ENCODE assay signal across 9 cellular contexts in genomic region chr22:17237031-17237668, GRCh38. TPM values are rescaled to one million over a fixed set of nuclear protein-coding genes. Genes with fewer than 3 reads are reported as not detected.
A peak's percentile ranks its signal among the peaks of the same experiment; 100 is the strongest.
DNase-seq lines count a peak whose midpoint lies in the region; ATAC-seq and TF ChIP-seq lines count a peak whose summit lies in the region.
"Had no signal": no experiment of that assay in that cellular context is flagged by ENCODE, and none has a peak within 500 bp of the region (broad histone marks: within the 10 kb centered on the region; RNA-seq: fewer than 3 reads in every experiment).

No MANE protein-coding gene starts in this region.

- H3K4me1 Mint-ChIP-seq in WTC11 = peaks cover 62% of the 10 kb centered on the region

- no peak for TF ChIP-seq CTCF in WTC11 (IDR thresholded peaks at IDR 0.05)
- TF ChIP-seq CTCF in ovary (IDR thresholded peaks at IDR 0.05) = no peak
- TF ChIP-seq CTCF in dorsolateral prefrontal cortex (IDR thresholded peaks at IDR 0.05 in 54 of 56, conservative IDR thresholded peaks at IDR 0.05 in 2 of 56; ENCODE audit: low read depth in 1 of 56, partially characterized antibody in 56 of 56) = no peak

- CTCF ChIA-PET in WTC11 (lab: Charles Lee) = interaction anchor here (2.5 to 5.7 kb wide), 5 partner anchors 14 to 264 kb away, joined by 10 to 106 read pairs (median 15); no protein-coding TSS in a partner anchor

- no peak for TF ChIP-seq POLR2A in ovary (IDR thresholded peaks at IDR 0.05)

- no peak overlapping the region for H3K27ac ChIP-seq in ovary
- peak overlapping the region in 4 of 59 donors; percentile 3 to 46 (median 12) for H3K27ac ChIP-seq in dorsolateral prefrontal cortex
- H3K27ac ChIP-seq: SJSA1 had no signal

- H3K4me3 ChIP-seq in ovary (no peak overlapping the region), HAP-1 (no peak overlapping the region), dorsolateral prefrontal cortex (no peak overlapping the region)
- H3K4me3 ChIP-seq: SJSA1 had no signal

- no peaks in the 10 kb centered on the region for H3K36me3 ChIP-seq in ovary
- no peaks in the 10 kb centered on the region for H3K36me3 ChIP-seq in HAP-1 (replicated peaks)
- H3K36me3 ChIP-seq: SJSA1 had no signal

- POLR2A ChIA-PET in WTC11 (lab: Charles Lee) = no interaction called here

- 66 to 81% (median 73%) methylated on average over 9 of the region's 9 CpGs for WGBS in ovary, 3 donors

- no peak for TF ChIP-seq EP300 in ovary (IDR thresholded peaks at IDR 0.05)

- no peaks in the 10 kb centered on the region for H3K9me3 ChIP-seq in ovary
- H3K9me3 ChIP-seq in HAP-1 = no peaks in the 10 kb centered on the region
- H3K9me3 ChIP-seq: SJSA1 had no signal

- no peak overlapping the region for H3K4me3 Mint-ChIP-seq in WTC11

- peak overlapping the region; percentile 91 for H3K27ac Mint-ChIP-seq in WTC11

- DNase-seq in activated CD4-positive, alpha-beta T cell treated with anti-CD3 and anti-CD28 coated beads for 48 hours = peak; percentile 25
- DNase-seq in activated CD4-positive, alpha-beta T cell treated with anti-CD3 and anti-CD28 coated beads for 1 hour = no peak
- no peak for DNase-seq in WTC11 (ENCODE audit: low spot score)
- peak; percentile 80 for DNase-seq in pons (ENCODE audit: low spot score)
- no peak for DNase-seq in ovary
- no peak for DNase-seq in HAP-1 (ENCODE audit: low spot score in 2 of 2)
- no peak for DNase-seq in dorsolateral prefrontal cortex

- no peaks in the 10 kb centered on the region for H3K27me3 Mint-ChIP-seq in WTC11 (ENCODE audit: low read depth)

- intact Hi-C loops in ovary (cut with DNase I) = no loop called here
- intact Hi-C loops in dorsolateral prefrontal cortex (cut with DNase I) = no loop called here

- in situ Hi-C loops in HAP-1 (cut with MboI; ENCODE audit: low sequenced_read_pairs) = no loop called here

- ATAC-seq in HG02938 (IDR thresholded peaks at IDR 0.05; ENCODE audit: unreplicated experiment) = peak; percentile 71
- ATAC-seq in WTC11 = no peak

- H3K9me3 Mint-ChIP-seq in WTC11 = no peaks in the 10 kb centered on the region

- no peaks in the 10 kb centered on the region for H3K4me1 ChIP-seq in ovary (ENCODE audit: insufficient read depth)
- H3K4me1 ChIP-seq in HAP-1 = peaks cover 15% of the 10 kb centered on the region
- H3K4me1 ChIP-seq: SJSA1 had no signal

- H3K27me3 ChIP-seq in ovary = no peaks in the 10 kb centered on the region
- no peaks in the 10 kb centered on the region for H3K27me3 ChIP-seq in HAP-1 (ENCODE audit: low read depth)
- peaks cover 0 to 13% (median 0%) of the 10 kb centered on the region in 45 donors for H3K27me3 ChIP-seq in dorsolateral prefrontal cortex
- H3K27me3 ChIP-seq: SJSA1 had no signal

- no peaks in the 10 kb centered on the region for H3K36me3 Mint-ChIP-seq in WTC11

TF ChIP-seq in WTC11, 78 proteins besides CTCF, POLR2A, EP300 and RAD21:
- TF ChIP-seq, protein P1, sequence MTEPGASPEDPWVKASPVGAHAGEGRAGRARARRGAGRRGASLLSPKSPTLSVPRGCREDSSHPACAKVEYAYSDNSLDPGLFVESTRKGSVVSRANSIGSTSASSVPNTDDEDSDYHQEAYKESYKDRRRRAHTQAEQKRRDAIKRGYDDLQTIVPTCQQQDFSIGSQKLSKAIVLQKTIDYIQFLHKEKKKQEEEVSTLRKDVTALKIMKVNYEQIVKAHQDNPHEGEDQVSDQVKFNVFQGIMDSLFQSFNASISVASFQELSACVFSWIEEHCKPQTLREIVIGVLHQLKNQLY (CRISPR knock-in tag; IDR thresholded peaks at IDR 0.05) = no peak
- TF ChIP-seq ZBTB43 (CRISPR knock-in tag; IDR thresholded peaks at IDR 0.05) = no peak
- TF ChIP-seq AR (CRISPR knock-in tag; IDR thresholded peaks at IDR 0.05) = no peak
- TF ChIP-seq, protein P2, sequence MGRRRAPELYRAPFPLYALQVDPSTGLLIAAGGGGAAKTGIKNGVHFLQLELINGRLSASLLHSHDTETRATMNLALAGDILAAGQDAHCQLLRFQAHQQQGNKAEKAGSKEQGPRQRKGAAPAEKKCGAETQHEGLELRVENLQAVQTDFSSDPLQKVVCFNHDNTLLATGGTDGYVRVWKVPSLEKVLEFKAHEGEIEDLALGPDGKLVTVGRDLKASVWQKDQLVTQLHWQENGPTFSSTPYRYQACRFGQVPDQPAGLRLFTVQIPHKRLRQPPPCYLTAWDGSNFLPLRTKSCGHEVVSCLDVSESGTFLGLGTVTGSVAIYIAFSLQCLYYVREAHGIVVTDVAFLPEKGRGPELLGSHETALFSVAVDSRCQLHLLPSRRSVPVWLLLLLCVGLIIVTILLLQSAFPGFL (CRISPR knock-in tag; IDR thresholded peaks at IDR 0.05; ENCODE audit: borderline replicate concordance) = no peak
- no peak for TF ChIP-seq ZNF416 (CRISPR knock-in tag; IDR thresholded peaks at IDR 0.05)
- TF ChIP-seq ZSCAN18 (CRISPR knock-in tag; IDR thresholded peaks at IDR 0.05) = no peak
- no peak for TF ChIP-seq USF1 (CRISPR knock-in tag; IDR thresholded peaks at IDR 0.05)
- no peak for TF ChIP-seq MAX (CRISPR knock-in tag; IDR thresholded peaks at IDR 0.05)

RNA-seq across cellular contexts. Expression of gene ADA2, which starts 17.9 kb away (rescaled TPM):
- total RNA-seq in WTC11 (2021) (20.0 to 22.3 TPM (median 21.6 TPM) in 3 replicates), ovary (10 to 100 TPM in 4 of 7 donors, 1 to 10 TPM in 3; 2.0 to 15.7 (median 12.3) TPM), dorsolateral prefrontal cortex (10 to 100 TPM in 94 of 120 experiments, 1 to 10 TPM in 26; 5.2 to 20.6 (median 12.1) TPM)
- polyA plus RNA-seq in ovary = 10 to 100 TPM; 13.4 to 41.6 TPM
- total RNA-seq: SJSA1 had no signal

Comparison
In these comparisons a context has a peak if more than half of its experiments do, and no peak if none do; other contexts are left out.
1. DNase-seq: peak in activated CD4-positive, alpha-beta T cell treated with anti-CD3 and anti-CD28 coated beads for 48 hours (single experiment) and pons (single experiment); none in activated CD4-positive, alpha-beta T cell treated with anti-CD3 and anti-CD28 coated beads for 1 hour (single experiment), WTC11 (single experiment), ovary (0 of 5), HAP-1 (0 of 2) and dorsolateral prefrontal cortex (0 of 10).